ENCODE assay signal across 8 cellular contexts in the genomic region with DNA sequence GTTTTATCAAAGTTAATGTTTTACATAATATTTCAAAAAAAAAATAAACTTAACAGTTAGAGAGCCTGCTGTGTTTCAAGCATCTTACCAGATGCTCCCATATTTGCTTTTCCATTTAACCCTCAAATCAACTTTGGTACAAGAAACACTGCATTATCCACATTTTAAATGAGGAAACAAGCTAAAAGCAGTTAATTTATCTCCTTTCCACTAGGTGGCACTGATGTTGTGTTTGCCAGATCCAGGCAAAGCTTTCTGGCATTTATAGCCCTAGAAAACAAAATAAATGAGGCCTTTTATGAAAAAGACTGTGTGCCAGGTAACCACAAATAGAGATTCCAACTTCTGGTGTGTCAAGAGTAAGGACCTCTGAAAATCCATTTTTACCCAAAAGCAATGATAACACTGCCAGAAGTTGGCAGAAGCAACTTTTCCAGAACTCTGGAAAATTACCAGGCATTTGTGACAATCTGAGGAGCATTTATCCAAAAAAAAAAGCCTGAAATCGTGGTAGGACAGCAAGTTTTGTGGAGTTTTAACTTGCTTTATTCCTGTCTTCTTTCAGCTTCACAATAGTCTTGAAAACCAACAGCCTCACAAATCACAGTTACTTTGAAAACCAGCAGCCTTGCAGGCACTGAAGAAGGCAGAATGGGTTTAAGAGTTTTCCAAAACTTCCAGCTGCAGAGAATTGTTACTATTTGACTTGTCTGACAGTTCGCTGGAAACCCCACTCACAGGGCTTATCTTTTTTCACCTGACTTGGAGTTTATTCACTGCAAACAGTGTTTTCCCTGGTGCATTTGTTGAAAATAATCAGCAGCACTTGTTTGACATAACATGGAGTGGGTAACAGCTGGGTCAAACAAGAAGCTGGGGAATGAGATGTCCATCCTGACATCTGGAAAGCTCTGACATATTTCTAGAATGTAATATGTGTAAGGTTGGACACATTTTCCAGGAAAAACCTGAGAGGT. TPM values are rescaled to one million over a fixed set of nuclear protein-coding genes. Genes with fewer than 3 reads are reported as not detected.
A peak's percentile ranks its signal among the peaks of the same experiment; 100 is the strongest.
DNase-seq lines count a peak whose midpoint lies in the region; ATAC-seq, FAIRE-seq and TF ChIP-seq lines count a peak whose summit lies in the region.

No MANE protein-coding gene starts in this region.

- H3K27me3 ChIP-seq in K562 (ENCODE audit: control insufficient read depth in 2 of 2, insufficient read depth in 2 of 2, low read length in 2 of 2) (no peaks in the 10 kb centered on the region), upper lobe of right lung (no peaks in the 10 kb centered on the region)

- CTCF ChIA-PET in K562 (lab: Yijun Ruan, JAX; ENCODE audit: low intra/inter-chr PET ratio), result interaction anchor here (0.7 kb wide), 1 partner anchor 168 kb away, joined by 3 read pairs; no protein-coding TSS in a partner anchor

- intact Hi-C loops in K562 (cut with micrococcal nuclease) (loop anchor here (2.0 to 5.0 kb wide), 2 partner anchors 169 to 286 kb away; a partner anchor contains a TSS), kidney (cut with DNase I) (loop anchor here (10.0 kb wide), 1 partner anchor 292 kb away; a partner anchor contains a TSS), upper lobe of right lung (cut with DNase I) (no loop called here)

- H3K4me3 ChIP-seq in K562, result no peak overlapping the region
- H3K4me3 ChIP-seq in kidney (ENCODE audit: low read length in 2 of 2), result no peak overlapping the region
- no peak overlapping the region for H3K4me3 ChIP-seq in upper lobe of right lung

- 0 out of 2 replicates have a peak, but pooled peaks cover 5% of the 10 kb centered on the region for H4K20me1 ChIP-seq in K562 (replicated peaks; ENCODE audit: control insufficient read depth, insufficient read depth, low read length)

- peak; percentile 34 to 65 (median 59); a peak in 4 of 6 replicates for TF ChIP-seq CTCF in K562 (IDR thresholded peaks at IDR 0.05 in 2 of 3, conservative IDR thresholded peaks at IDR 0.05 in 1 of 3; ENCODE audit: insufficient read depth in 2 of 3, low read depth in 1 of 3, low read length in 3 of 3)
- peak; percentile 72 for TF ChIP-seq CTCF in kidney (IDR thresholded peaks at IDR 0.05; ENCODE audit: borderline replicate concordance, extremely low read depth, insufficient read depth)
- TF ChIP-seq CTCF in upper lobe of right lung (IDR thresholded peaks at IDR 0.05), result peak; percentile 75

- 90% methylated on average over 1 of the region's 2 CpGs for WGBS in K562 (ENCODE audit: insufficient coverage, low coverage, missing lambda C conversion rate)

- H3K27ac ChIP-seq in K562 (ENCODE audit: extremely low read depth, low read depth, low read length), result no peak overlapping the region
- no peak overlapping the region for H3K27ac ChIP-seq in kidney (ENCODE audit: low read depth in 2 of 2, low read length in 2 of 2)
- H3K27ac ChIP-seq in upper lobe of right lung, result no peak overlapping the region

- no TSS peak for BruUV-seq in K562 (replicated peaks; lab: Mats Ljungman, UMichigan)

- ATAC-seq in K562, result peak; percentile 44; the same call in 1 of the 3 replicates
- ATAC-seq in upper lobe of right lung, result peak; percentile 67

- no peak overlapping the region for H3K4me2 ChIP-seq in K562 (ENCODE audit: insufficient read depth, low read length)

- H3K36me3 ChIP-seq in K562 (ENCODE audit: control insufficient read depth, insufficient read depth, low read length) (peaks cover 22% of the 10 kb centered on the region; the same call in 2 of the 3 replicates), kidney (ENCODE audit: control insufficient read depth in 1 of 2, insufficient read depth in 2 of 2, low read length in 2 of 2) (peaks cover 2 to 4% of the 10 kb centered on the region in 2 donors), upper lobe of right lung (no peaks in the 10 kb centered on the region)

- TF ChIP-seq EP300 in K562 (IDR thresholded peaks at IDR 0.05; ENCODE audit: low read length), result no peak

- POLR2A ChIA-PET in K562 (lab: Yijun Ruan, JAX), result interaction anchor here (1.1 to 1.3 kb wide), 3 partner anchors 9 to 22 kb away, joined by 3 to 7 read pairs (median 3); a partner anchor contains a TSS

- H3K79me2 ChIP-seq in K562 (ENCODE audit: control insufficient read depth, insufficient read depth, low read length), result peaks cover 49% of the 10 kb centered on the region

- in situ Hi-C loops in K562 (cut with MboI), result loop anchor here (10.0 kb wide), 1 partner anchor 292 kb away; a partner anchor contains a TSS

- FAIRE-seq in K562 (lab: Jason Lieb, UNC) (peak; percentile 48), kidney (lab: Jason Lieb, UNC) (peak; percentile 58)

- peak; percentile 61 for DNase-seq in CD1c-positive myeloid dendritic cell (ENCODE audit: extremely low spot score)
- DNase-seq in GM19240 (ENCODE audit: insufficient read length, low spot score), result peak; percentile 17
- DNase-seq in NCI-H526 treated with DMSO at 0.1 percent for 48 hours (lab: John Stamatoyannopoulos, UW), result peak; percentile 23
- DNase-seq in K562 (ENCODE audit: extremely low read depth in 1 of 4, low spot score in 3 of 4), result peak; percentile 12 to 43 (median 14)
- no peak for DNase-seq in kidney
- no peak for DNase-seq in upper lobe of right lung
- DNase-seq in 8988T, result no peak
- no peak for DNase-seq in stimulated activated CD4-positive, alpha-beta T cell treated with anti-CD3 and anti-CD28 coated beads, Interleukin-2, amount 100 ng/mL, for 48 hours

- H2AFZ ChIP-seq in K562 (ENCODE audit: low read depth, low read length), result no peak overlapping the region

- TF ChIP-seq RAD21 in K562 (CRISPR knock-in tag; conservative IDR thresholded peaks at IDR 0.05 in 1 of 2, IDR thresholded peaks at IDR 0.05 in 1 of 2), result peak; percentile 64 to 75

- no peaks in the 10 kb centered on the region for H3K9me1 ChIP-seq in K562 (ENCODE audit: control insufficient read depth, insufficient read depth, low read length)

- H3K9me3 ChIP-seq in K562 (replicated peaks; ENCODE audit: control insufficient read depth, insufficient read depth, low read depth, low read length) (no peaks in the 10 kb centered on the region), kidney (ENCODE audit: control insufficient read depth in 1 of 2, low read length in 2 of 2) (no peaks in the 10 kb centered on the region), upper lobe of right lung (no peaks in the 10 kb centered on the region)

- H3K4me1 ChIP-seq in K562 (replicated peaks in 1 of 2; ENCODE audit: control insufficient read depth in 2 of 2, insufficient read depth in 2 of 2, low read length in 2 of 2), result peaks cover 0 to 6% of the 10 kb centered on the region in 2 experiments; a peak in 2 of 5 replicates
- peaks cover 2 to 5% of the 10 kb centered on the region in 2 donors for H3K4me1 ChIP-seq in kidney (ENCODE audit: control insufficient read depth in 1 of 2, insufficient read depth in 1 of 2, low read depth in 1 of 2, low read length in 2 of 2)
- no peaks in the 10 kb centered on the region for H3K4me1 ChIP-seq in upper lobe of right lung

- H3K9ac ChIP-seq in K562 (ENCODE audit: insufficient read depth in 1 of 2, low read depth in 2 of 2, low read length in 2 of 2) (no peak overlapping the region), kidney (ENCODE audit: low read length in 2 of 2) (no peak overlapping the region)

- TF ChIP-seq POLR2A in K562 (conservative IDR thresholded peaks at IDR 0.05), result no peak

RNA-seq across cellular contexts. Expression of a gene that starts 9.2 kb away (rescaled TPM):
- total RNA-seq in K562 (2011; cell fraction: chromatin; rRNA removed; ENCODE audit: low replicate concordance), result 10.4 and 24.6 TPM in 2 replicates
- 8.3 and 12.4 TPM in 2 replicates for total RNA-seq in K562 (2011; cell fraction: nucleolus; rRNA removed)
- 16.4 and 29.3 TPM in 2 replicates for total RNA-seq in K562 (2011; cell fraction: nucleoplasm; rRNA removed)
- total RNA-seq in K562 (2014; rRNA removed) (37.5 and 62.6 TPM in 2 replicates), K562 (2014; rRNA removed; fragmentation: Illumina TruSeq; extraction: Trizol) (103 TPM in 2 replicates), K562 (2015; rRNA removed; fragmentation: Illumina TruSeq; extraction: Trizol) (76.5 and 77.6 TPM in 2 replicates), K562 (2021) (64.9 and 77.7 TPM in 2 replicates), kidney (46.6 TPM), upper lobe of right lung (31.0 TPM)
- polyA plus RNA-seq in K562 (2011; rRNA removed) (171 and 191 TPM in 2 replicates), K562 (2014; fragmentation: Illumina TruSeq; extraction: Trizol) (101 TPM in 2 replicates), K562 (2014; fragmentation: Nextera tagmentation; extraction: Ambion mirVana) (100 to 1,000 TPM; 208 to 211 TPM), K562 (2014; rRNA removed) (89.4 and 106 TPM in 2 replicates), kidney (ENCODE audit: insufficient read depth, low read depth, low replicate concordance) (213 TPM)
- 32.1 and 58.5 TPM in 2 replicates for polyA plus RNA-seq in K562 (2011; cell fraction: cytosol; rRNA removed)
- 49.2 and 82.2 TPM in 2 replicates for polyA plus RNA-seq in K562 (2011; cell fraction: nucleus; rRNA removed)
- polyA plus RNA-seq in K562 (2012), result 43.2 and 84.0 TPM in 2 replicates
- polyA minus RNA-seq in K562 (2011; rRNA and poly(A)+ RNA removed), result 85.8 and 91.9 TPM in 2 replicates
- 17.7 and 22.1 TPM in 2 replicates for polyA minus RNA-seq in K562 (2011; cell fraction: cytosol; rRNA and poly(A)+ RNA removed)
- 9.4 and 16.8 TPM in 2 replicates for polyA minus RNA-seq in K562 (2011; cell fraction: nucleus; rRNA and poly(A)+ RNA removed)

RNA-seq across cellular contexts. Expression of a gene that starts 10.1 kb away (rescaled TPM):
- total RNA-seq in K562 (2011; cell fraction: chromatin; rRNA removed; ENCODE audit: low replicate concordance), result 6.5 and 22.5 TPM in 2 replicates
- total RNA-seq in K562 (2011; cell fraction: nucleolus; rRNA removed), result 5.7 and 6.6 TPM in 2 replicates
- total RNA-seq in K562 (2011; cell fraction: nucleoplasm; rRNA removed), result 10.3 and 18.9 TPM in 2 replicates
- total RNA-seq in K562 (2014; rRNA removed) (69.2 and 103 TPM in 2 replicates), K562 (2014; rRNA removed; fragmentation: Illumina TruSeq; extraction: Trizol) (106 and 124 TPM in 2 replicates), K562 (2015; rRNA removed; fragmentation: Illumina TruSeq; extraction: Trizol) (122 and 143 TPM in 2 replicates), K562 (2021) (46.6 and 81.3 TPM in 2 replicates), kidney (27.9 TPM), upper lobe of right lung (20.9 TPM)
- polyA plus RNA-seq in K562 (2011; rRNA removed) (27.8 and 45.5 TPM in 2 replicates), K562 (2014; fragmentation: Illumina TruSeq; extraction: Trizol) (162 and 185 TPM in 2 replicates), K562 (2014; fragmentation: Nextera tagmentation; extraction: Ambion mirVana) (100 to 1,000 TPM; 102 to 125 TPM), K562 (2014; rRNA removed) (130 and 134 TPM in 2 replicates), kidney (ENCODE audit: insufficient read depth, low read depth, low replicate concordance) (84.0 TPM)
- 8.6 and 14.8 TPM in 2 replicates for polyA plus RNA-seq in K562 (2011; cell fraction: cytosol; rRNA removed)
- polyA plus RNA-seq in K562 (2011; cell fraction: nucleus; rRNA removed), result 8.6 and 14.6 TPM in 2 replicates
- polyA plus RNA-seq in K562 (2012), result 34.6 and 87.0 TPM in 2 replicates
- polyA minus RNA-seq in K562 (2011; rRNA and poly(A)+ RNA removed), result 27.8 and 28.4 TPM in 2 replicates
- polyA minus RNA-seq in K562 (2011; cell fraction: cytosol; rRNA and poly(A)+ RNA removed), result 7.2 and 9.4 TPM in 2 replicates
- 4.6 and 9.2 TPM in 2 replicates for polyA minus RNA-seq in K562 (2011; cell fraction: nucleus; rRNA and poly(A)+ RNA removed)

RNA-seq across cellular contexts. Expression of a gene that starts 22.7 kb away (rescaled TPM):
- 6.0 and 16.2 TPM in 2 replicates for total RNA-seq in K562 (2011; cell fraction: chromatin; rRNA removed; ENCODE audit: low replicate concordance)
- 7.0 and 9.1 TPM in 2 replicates for total RNA-seq in K562 (2011; cell fraction: nucleolus; rRNA removed)
- 10.6 and 10.9 TPM in 2 replicates for total RNA-seq in K562 (2011; cell fraction: nucleoplasm; rRNA removed)
- total RNA-seq in K562 (2014; rRNA removed) (2.3 and 2.8 TPM in 2 replicates), K562 (2014; rRNA removed; fragmentation: Illumina TruSeq; extraction: Trizol) (4.4 and 4.6 TPM in 2 replicates), K562 (2015; rRNA removed; fragmentation: Illumina TruSeq; extraction: Trizol) (4.1 and 4.2 TPM in 2 replicates), K562 (2021) (3.0 and 3.1 TPM in 2 replicates), kidney (8.8 TPM), upper lobe of right lung (5.1 TPM)
- polyA plus RNA-seq in K562 (2011; rRNA removed) (9.0 and 10.1 TPM in 2 replicates), K562 (2014; fragmentation: Illumina TruSeq; extraction: Trizol) (2.9 and 3.5 TPM in 2 replicates), K562 (2014; fragmentation: Nextera tagmentation; extraction: Ambion mirVana) (1 to 10 TPM; 3.9 to 4.4 TPM), K562 (2014; rRNA removed) (4.8 and 5.0 TPM in 2 replicates), kidney (ENCODE audit: insufficient read depth, low read depth, low replicate concordance) (3.8 TPM)
- 2.2 and 4.9 TPM in 2 replicates for polyA plus RNA-seq in K562 (2011; cell fraction: cytosol; rRNA removed)
- 4.5 and 6.7 TPM in 2 replicates for polyA plus RNA-seq in K562 (2011; cell fraction: nucleus; rRNA removed)
- 2.8 and 4.5 TPM in 2 replicates for polyA plus RNA-seq in K562 (2012)
- 7.1 and 8.6 TPM in 2 replicates for polyA minus RNA-seq in K562 (2011; rRNA and poly(A)+ RNA removed)
- polyA minus RNA-seq in K562 (2011; cell fraction: cytosol; rRNA and poly(A)+ RNA removed), result 1.4 and 1.6 TPM in 2 replicates
- polyA minus RNA-seq in K562 (2011; cell fraction: nucleus; rRNA and poly(A)+ RNA removed), result 5.1 and 13.6 TPM in 2 replicates

Comparison
In these comparisons a context has a peak if more than half of its experiments do, and no peak if none do; other contexts are left out.
1. DNase-seq: peak in CD1c-positive myeloid dendritic cell (single experiment), GM19240 (single experiment), NCI-H526 treated with DMSO at 0.1 percent for 48 hours (single experiment) and K562 (4 of 4); none in kidney (single experiment), upper lobe of right lung (single experiment), 8988T (single experiment) and stimulated activated CD4-positive, alpha-beta T cell treated with anti-CD3 and anti-CD28 coated beads, Interleukin-2, amount 100 ng/mL, for 48 hours (0 of 2).
2. Peak in every context shown above with its lines, with median percentiles within 50 percentile points of each other: CTCF ChIP-seq.